8 cellular contexts compared by ENCODE assay signal in genomic region chr11:93783362-93783761, GRCh38. TPM values are rescaled to one million over a fixed set of nuclear protein-coding genes. Genes with fewer than 3 reads are reported as not detected.
DNase-seq lines count a peak whose midpoint lies in the region; ATAC-seq and TF ChIP-seq lines count a peak whose summit lies in the region.

No MANE protein-coding gene starts in this region.

- H3K27ac Mint-ChIP-seq in naive B cell = peak overlapping the region in 3 of 6 donors; percentile 24 to 88 (median 86)

- intact Hi-C loops in A673 (cut with micrococcal nuclease; ENCODE audit: unreplicated experiment) = no loop called here

- H3K27ac ChIP-seq in A673 (ENCODE audit: low read depth, low read length, poor library complexity, severe bottlenecking) (peak overlapping the region; percentile 94), HUES64 (ENCODE audit: low read depth, low read length) (no peak overlapping the region)

- H3K27me3 ChIP-seq in A673 (replicated peaks; ENCODE audit: insufficient read depth, low read depth, low read length, poor library complexity) (no peaks in the 10 kb centered on the region), HUES64 (ENCODE audit: insufficient read depth, low read length) (no peaks in the 10 kb centered on the region)

- POLR2A ChIA-PET in A673 (lab: Charles Lee; ENCODE audit: low non-redundant PET) = no interaction called here

- CTCF ChIA-PET in A673 (lab: Charles Lee) = interaction anchor here (0.7 to 1.2 kb wide), 2 partner anchors 42 to 720 kb away, joined by 3 to 9 read pairs; partner anchors contain the start of genes C11orf54 and TAF1D

- H3K9me3 ChIP-seq in A673 (ENCODE audit: low read depth, low read length, poor library complexity, severe bottlenecking) (no peaks in the 10 kb centered on the region), HUES64 (ENCODE audit: insufficient read depth, low read depth, low read length) (no peaks in the 10 kb centered on the region)

- H3K4me1 Mint-ChIP-seq in naive B cell = peaks cover 26 to 39% (median 37%) of the 10 kb centered on the region in 3 donors

- no peaks in the 10 kb centered on the region for H3K9me3 Mint-ChIP-seq in naive B cell

- peak overlapping the region; percentile 83 for H3K4me3 ChIP-seq in A673 (ENCODE audit: low read depth, low read length, poor library complexity, severe bottlenecking)
- peak overlapping the region; percentile 93 for H3K4me3 ChIP-seq in HUES64 (ENCODE audit: low read length)

- DNase-seq in A673 (ENCODE audit: low spot score) (no peak), cerebellar cortex (ENCODE audit: low spot score) (peak; percentile 1), naive B cell (no peak), NCI-H1930 (lab: John Stamatoyannopoulos, UW) (no peak), NCI-H1417 treated with DMSO at 0.1 percent for 48 hours (lab: John Stamatoyannopoulos, UW) (no peak), amygdala (lab: John Stamatoyannopoulos, UW) (no peak)

- peak overlapping the region; percentile 90 to 100 (median 98) for H3K4me3 Mint-ChIP-seq in naive B cell

- H3K36me3 ChIP-seq in A673 (ENCODE audit: insufficient read depth, low read length, poor library complexity, severe bottlenecking) = peaks cover 10% of the 10 kb centered on the region
- H3K36me3 ChIP-seq in HUES64 (ENCODE audit: insufficient read depth, low read length) = peaks cover 22% of the 10 kb centered on the region

- no peak for ATAC-seq in naive B cell (ENCODE audit: low read depth in 2 of 2)
- ATAC-seq in GM21390 (IDR thresholded peaks at IDR 0.05; ENCODE audit: unreplicated experiment) = no peak

- no peaks in the 10 kb centered on the region for H3K27me3 Mint-ChIP-seq in naive B cell

- no peak for TF ChIP-seq CTCF in A673 (conservative IDR thresholded peaks at IDR 0.05; ENCODE audit: low read depth, low read length)

- peak overlapping the region; percentile 99; the same call in 1 of the 2 replicates for H3K9ac ChIP-seq in HUES64 (ENCODE audit: low read depth, low read length)

- H3K36me3 Mint-ChIP-seq in naive B cell = peaks cover 0 to 13% of the 10 kb centered on the region in 2 donors

- WGBS in HUES64 = 81% methylated on average over 6 of the region's 7 CpGs

- H3K4me1 ChIP-seq in A673 (ENCODE audit: insufficient read depth, low read length, poor library complexity, severe bottlenecking) (peaks cover 20% of the 10 kb centered on the region), HUES64 (ENCODE audit: insufficient read depth, low read length) (peaks cover 17% of the 10 kb centered on the region)

- no TSS peak for BruUV-seq in A673 (replicated peaks; lab: Mats Ljungman, UMichigan)

RNA-seq across cellular contexts. Expression of gene MED17, which starts 0.7 kb away (rescaled TPM):
- total RNA-seq in A673 (2021) = 63.4 and 67.9 TPM in 2 replicates
- polyA plus RNA-seq in HUES64 (2013, experiment 1 of 2) = 26.9 TPM
- 24.9 TPM for polyA plus RNA-seq in HUES64 (2013, experiment 2 of 2)
- 10 to 100 TPM; 15.0 to 36.0 (median 19.2) TPM for polyA plus RNA-seq in naive B cell (ENCODE audit: low read depth in 6 of 6)

RNA-seq across cellular contexts. Expression of gene C11orf54, which starts 41.9 kb away (rescaled TPM):
- 24.3 and 26.2 TPM in 2 replicates for total RNA-seq in A673 (2021)
- polyA plus RNA-seq in HUES64 (2013, experiment 1 of 2) = 20.7 TPM
- 21.1 TPM for polyA plus RNA-seq in HUES64 (2013, experiment 2 of 2)
- 10 to 100 TPM; 15.0 to 29.1 (median 19.8) TPM for polyA plus RNA-seq in naive B cell (ENCODE audit: low read depth in 6 of 6)

RNA-seq across cellular contexts. Expression of gene TAF1D, which starts 42.1 kb away (rescaled TPM):
- 222 and 275 TPM in 2 replicates for total RNA-seq in A673 (2021)
- 227 TPM for polyA plus RNA-seq in HUES64 (2013, experiment 1 of 2)
- polyA plus RNA-seq in HUES64 (2013, experiment 2 of 2) = 223 TPM
- polyA plus RNA-seq in naive B cell (ENCODE audit: low read depth in 6 of 6) = 10 to 100 TPM; 24.9 to 51.2 (median 36.0) TPM
